Comparison of ENCODE assay signal across 29 cellular contexts in the genomic region with DNA sequence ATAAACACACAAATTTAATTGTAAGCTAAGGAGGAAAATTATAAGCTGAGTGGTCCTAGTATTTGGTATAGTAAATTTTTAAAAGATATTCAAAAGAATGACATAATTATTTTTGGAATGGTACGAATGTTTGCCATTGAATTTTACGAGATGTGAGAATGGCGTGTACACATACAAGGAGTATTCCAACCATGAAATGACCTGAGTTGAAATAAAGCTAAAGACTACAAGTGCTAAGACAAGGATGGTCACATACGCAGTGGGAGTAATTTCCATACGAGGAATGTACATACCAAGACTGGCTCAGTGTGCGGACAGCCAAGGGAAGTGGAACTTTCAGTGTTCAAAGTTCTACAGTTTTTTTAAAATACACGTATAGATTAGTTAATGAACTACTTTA.
"Had no signal": no experiment of that assay in that cellular context is flagged by ENCODE, and none has a peak within 500 bp of the region (broad histone marks: within the 10 kb centered on the region; RNA-seq: fewer than 3 reads in every experiment).

No MANE protein-coding gene starts in this region.

- H3K4me1 ChIP-seq: psoas muscle, testis, transverse colon, vagina had no signal

- H3K4me3 Mint-ChIP-seq: natural killer cell; nephron; neural progenitor cell; stimulated activated memory B cell treated with anti-CD40 and anti-IgM and Interleukin-4, amounts not matched to agents 10 μg/mL and 1 μg/mL and 100 μg/mL, for 72 hours; stimulated activated naive CD8-positive, alpha-beta T cell treated with anti-CD3 and anti-CD28 coated beads, Interleukin-15, amount 100 ng/mL, for 72 hours; type B pancreatic cell had no signal

- H3K9me3 ChIP-seq: ovary, psoas muscle, right lobe of liver, sigmoid colon, suprapubic skin, testis, tibial artery, transverse colon, upper lobe of right lung, vagina had no signal

- H3K27ac Mint-ChIP-seq: natural killer cell; nephron; neural progenitor cell; progenitor cell of endocrine pancreas; stimulated activated memory B cell treated with anti-CD40 and anti-IgM and Interleukin-4, amounts not matched to agents 10 μg/mL and 1 μg/mL and 100 μg/mL, for 72 hours; stimulated activated naive CD8-positive, alpha-beta T cell treated with anti-CD3 and anti-CD28 coated beads, Interleukin-15, amount 100 ng/mL, for 72 hours; type B pancreatic cell had no signal

- H3K36me3 ChIP-seq: neural progenitor cell, ovary, right lobe of liver, sigmoid colon, suprapubic skin, tibial artery, transverse colon, upper lobe of right lung, vagina had no signal

- DNase-seq: natural killer cell; occipital lobe; ovary; posterior cingulate gyrus; psoas muscle; right cardiac atrium; right lobe of liver; sigmoid colon; small intestine; stimulated activated CD4-positive, alpha-beta T cell treated with anti-CD3 and anti-CD28 coated beads, Interleukin-15, amount 100 ng/mL, for 24 hours; stimulated activated CD4-positive, alpha-beta T cell treated with anti-CD3 and anti-CD28 coated beads, Interleukin-2, amount 100 ng/mL, for 24 hours; stimulated activated CD4-positive, alpha-beta T cell treated with anti-CD3 and anti-CD28 coated beads, Interleukin-2, amount 100 ng/mL, for 48 hours; stimulated activated CD4-positive, alpha-beta T cell treated with anti-CD3 and anti-CD28 coated beads, Interleukin-4, amount 100 ng/mL, for 24 hours; stimulated activated naive CD4-positive, alpha-beta T cell; stimulated activated naive CD8-positive, alpha-beta T cell treated with anti-CD3 and anti-CD28 coated beads, Interleukin-15, amount 100 ng/mL, for 72 hours; stimulated activated naive CD8-positive, alpha-beta T cell treated with anti-CD3 and anti-CD28 coated beads, Interleukin-15, Interleukin-2, amounts not matched to agents 100 U/mL and 50 U/mL, for 24 hours; substantia nigra; testis; tibial artery; transverse colon; upper lobe of right lung had no signal

- H3K4me1 Mint-ChIP-seq: natural killer cell; stimulated activated naive CD8-positive, alpha-beta T cell treated with anti-CD3 and anti-CD28 coated beads, Interleukin-15, amount 100 ng/mL, for 72 hours had no signal

- H3K4me2 ChIP-seq: neural progenitor cell had no signal

- H3K27ac ChIP-seq: neural progenitor cell, ovary, parathyroid adenoma, psoas muscle, right lobe of liver, sigmoid colon, suprapubic skin, testis, tibial artery, transverse colon, upper lobe of right lung, vagina had no signal

- H3K9ac ChIP-seq: neural progenitor cell, parathyroid adenoma had no signal

- H3K79me2 ChIP-seq: parathyroid adenoma had no signal

- H3K27me3 Mint-ChIP-seq: progenitor cell of endocrine pancreas; stimulated activated memory B cell treated with anti-CD40 and anti-IgM and Interleukin-4, amounts not matched to agents 10 μg/mL and 1 μg/mL and 100 μg/mL, for 72 hours; type B pancreatic cell had no signal

- H3K27me3 ChIP-seq: neural progenitor cell, ovary, right lobe of liver, sigmoid colon, suprapubic skin, testis, tibial artery, transverse colon, upper lobe of right lung, vagina had no signal

- H3K36me3 Mint-ChIP-seq: natural killer cell; neural progenitor cell; stimulated activated memory B cell treated with anti-CD40 and anti-IgM and Interleukin-4, amounts not matched to agents 10 μg/mL and 1 μg/mL and 100 μg/mL, for 72 hours; type B pancreatic cell had no signal

- ATAC-seq: natural killer cell; psoas muscle; right cardiac atrium; right lobe of liver; stimulated activated memory B cell treated with anti-CD40 and anti-IgM and Interleukin-4, amounts not matched to agents 10 μg/mL and 1 μg/mL and 100 μg/mL, for 72 hours; stimulated activated naive CD8-positive, alpha-beta T cell treated with anti-CD3 and anti-CD28 coated beads, Interleukin-15, amount 100 ng/mL, for 72 hours; stimulated activated naive CD8-positive, alpha-beta T cell treated with anti-CD3 and anti-CD28 coated beads, Interleukin-15, Interleukin-2, amounts not matched to agents 100 U/mL and 50 U/mL, for 24 hours; upper lobe of right lung had no signal

- H3K4me3 ChIP-seq: neural progenitor cell, ovary, psoas muscle, right lobe of liver, sigmoid colon, suprapubic skin, testis, tibial artery, transverse colon, upper lobe of right lung, vagina had no signal

- H2AFZ ChIP-seq: neural progenitor cell, parathyroid adenoma had no signal

- H3K9me3 Mint-ChIP-seq: natural killer cell, type B pancreatic cell had no signal
